15 cellular contexts compared by ENCODE assay signal in genomic region chr1:111944121-111944785, GRCh38. TPM values are rescaled to one million over a fixed set of nuclear protein-coding genes. Genes with fewer than 3 reads are reported as not detected.
DNase-seq lines count a peak whose midpoint lies in the region; ATAC-seq and TF ChIP-seq lines count a peak whose summit lies in the region.
"Had no signal": no experiment of that assay in that cellular context is flagged by ENCODE, and none has a peak within 500 bp of the region (broad histone marks: within the 10 kb centered on the region; RNA-seq: fewer than 3 reads in every experiment).

No MANE protein-coding gene starts in this region.

- H3K27ac ChIP-seq in HEK293 (ENCODE audit: extremely low read depth, low read depth, low read length) = no peak overlapping the region
- no peak overlapping the region for H3K27ac ChIP-seq in neuronal stem cell (replicated peaks; ENCODE audit: low read length)
- H3K27ac ChIP-seq: SJSA1 had no signal

- H3K4me1 ChIP-seq in HEK293 (ENCODE audit: control insufficient read depth, insufficient read depth, low read length) = no peaks in the 10 kb centered on the region
- H3K4me1 ChIP-seq in neuronal stem cell (ENCODE audit: control insufficient read depth in 2 of 2, insufficient read depth in 1 of 2, low read depth in 1 of 2, low read length in 2 of 2) = peaks cover 0 to 12% of the 10 kb centered on the region in 2 donors
- H3K4me1 ChIP-seq: SJSA1 had no signal

- peak overlapping the region; percentile 36 for H3K18ac ChIP-seq in neuronal stem cell (ENCODE audit: low read length)

- no peak overlapping the region for H3K4me3 ChIP-seq in HEK293 (ENCODE audit: low read depth, low read length)
- H3K4me3 ChIP-seq in neuronal stem cell (ENCODE audit: low read length in 2 of 2) = no peak overlapping the region
- H3K4me3 ChIP-seq: SJSA1 had no signal

- H3K4ac ChIP-seq in neuronal stem cell (ENCODE audit: low read length) = no peak overlapping the region

- no peak overlapping the region for H4K91ac ChIP-seq in neuronal stem cell (ENCODE audit: low read depth, low read length, poor library complexity)

- TF ChIP-seq CTCF in HEK293 (tag by site-specific recombination; IDR thresholded peaks at IDR 0.05) = no peak

- peak; percentile 80 to 89 for DNase-seq in NCI-H446 (lab: John Stamatoyannopoulos, UW)
- DNase-seq in Right ventricle myocardium superior = peak; percentile 59
- no peak for DNase-seq in neuronal stem cell (ENCODE audit: low spot score)
- DNase-seq in foreskin melanocyte = no peak
- DNase-seq: CD4-positive, alpha-beta T cell; NCI-H1436; NCI-H2107; NCI-H510A; SW 1271 had no signal

- no peak overlapping the region for H3K4me2 ChIP-seq in neuronal stem cell (ENCODE audit: insufficient read depth, low read length, poor library complexity, severe bottlenecking)

- H2BK5ac ChIP-seq in neuronal stem cell (ENCODE audit: low read length) = no peak overlapping the region

- H2BK12ac ChIP-seq in neuronal stem cell (ENCODE audit: low read length) = no peak overlapping the region

- no peak overlapping the region for H2BK120ac ChIP-seq in neuronal stem cell (ENCODE audit: low read depth, low read length)

- intact Hi-C loops in Right ventricle myocardium superior (cut with DNase I) = no loop called here

- H3K9ac ChIP-seq in neuronal stem cell (ENCODE audit: low read depth, low read length, poor library complexity) = no peak overlapping the region

- H2AFZ ChIP-seq in neuronal stem cell (ENCODE audit: low read length) = no peak overlapping the region

- H4K8ac ChIP-seq in neuronal stem cell (ENCODE audit: low read depth, low read length) = no peak overlapping the region

- no peak for TF ChIP-seq POLR2A in GM18505 (IDR thresholded peaks at IDR 0.05; ENCODE audit: borderline replicate concordance, extremely low read depth, insufficient read depth, insufficient read length)

- CTCF ChIA-PET in HEK293 (lab: Yijun Ruan, JAX) = no interaction called here

- no peak overlapping the region for H2BK15ac ChIP-seq in neuronal stem cell (ENCODE audit: low read length)

- H3K9me3 ChIP-seq in HEK293 (ENCODE audit: control insufficient read depth, insufficient read depth, low read depth, low read length) (no peaks in the 10 kb centered on the region), neuronal stem cell (replicated peaks in 1 of 2; ENCODE audit: control insufficient read depth in 2 of 2, insufficient read depth in 1 of 2, low read depth in 1 of 2, low read length in 2 of 2) (no peaks in the 10 kb centered on the region)
- H3K9me3 ChIP-seq: SJSA1 had no signal

- WGBS in neuronal stem cell (ENCODE audit: extremely low coverage in 2 of 2, insufficient read length in 2 of 2, insufficient replicate concordance in 1 of 2), 2 donors = no CpG with 5 or more reads among the region's 11 CpGs

- ATAC-seq in Right ventricle myocardium superior (ENCODE audit: poor library complexity) = peak; percentile 67
- no peak for ATAC-seq in HG03571 (IDR thresholded peaks at IDR 0.05; ENCODE audit: unreplicated experiment)
- ATAC-seq in GM18505 (IDR thresholded peaks at IDR 0.05; ENCODE audit: unreplicated experiment) = no peak
- ATAC-seq: HCT116 had no signal

- no peak overlapping the region for H3K23ac ChIP-seq in neuronal stem cell (ENCODE audit: low read depth, low read length, poor library complexity)

- POLR2A ChIA-PET in HEK293 (lab: Yijun Ruan, JAX) = no interaction called here

- no peaks in the 10 kb centered on the region for H3K36me3 ChIP-seq in HEK293 (ENCODE audit: control insufficient read depth in 2 of 2, insufficient read depth in 1 of 2, low read length in 2 of 2)
- H3K36me3 ChIP-seq in neuronal stem cell (replicated peaks in 1 of 2; ENCODE audit: control insufficient read depth in 2 of 2, insufficient read depth in 2 of 2, low read length in 2 of 2) = no peaks in the 10 kb centered on the region
- H3K36me3 ChIP-seq: SJSA1 had no signal

- H3K79me1 ChIP-seq in neuronal stem cell (ENCODE audit: low read depth, low read length) = no peaks in the 10 kb centered on the region

- no peak overlapping the region for H2AK5ac ChIP-seq in neuronal stem cell (ENCODE audit: low read depth, low read length)

- H3K27me3 ChIP-seq in neuronal stem cell (ENCODE audit: control insufficient read depth in 3 of 3, insufficient read depth in 3 of 3, low read depth in 1 of 3, low read length in 3 of 3) = peaks cover 0 to 5% (median 0%) of the 10 kb centered on the region in 3 experiments

- H3K14ac ChIP-seq in neuronal stem cell (ENCODE audit: low read length) = no peak overlapping the region

TF ChIP-seq in HEK293, 187 proteins besides CTCF, POLR2A, EP300 and RAD21:
- TF ChIP-seq ZIC2 (tag by site-specific recombination; IDR thresholded peaks at IDR 0.05) (peak; percentile 86), ZNF311 (tag by site-specific recombination; IDR thresholded peaks at IDR 0.05; ENCODE audit: borderline replicate concordance) (no peak)
- TF ChIP-seq, protein P1, sequence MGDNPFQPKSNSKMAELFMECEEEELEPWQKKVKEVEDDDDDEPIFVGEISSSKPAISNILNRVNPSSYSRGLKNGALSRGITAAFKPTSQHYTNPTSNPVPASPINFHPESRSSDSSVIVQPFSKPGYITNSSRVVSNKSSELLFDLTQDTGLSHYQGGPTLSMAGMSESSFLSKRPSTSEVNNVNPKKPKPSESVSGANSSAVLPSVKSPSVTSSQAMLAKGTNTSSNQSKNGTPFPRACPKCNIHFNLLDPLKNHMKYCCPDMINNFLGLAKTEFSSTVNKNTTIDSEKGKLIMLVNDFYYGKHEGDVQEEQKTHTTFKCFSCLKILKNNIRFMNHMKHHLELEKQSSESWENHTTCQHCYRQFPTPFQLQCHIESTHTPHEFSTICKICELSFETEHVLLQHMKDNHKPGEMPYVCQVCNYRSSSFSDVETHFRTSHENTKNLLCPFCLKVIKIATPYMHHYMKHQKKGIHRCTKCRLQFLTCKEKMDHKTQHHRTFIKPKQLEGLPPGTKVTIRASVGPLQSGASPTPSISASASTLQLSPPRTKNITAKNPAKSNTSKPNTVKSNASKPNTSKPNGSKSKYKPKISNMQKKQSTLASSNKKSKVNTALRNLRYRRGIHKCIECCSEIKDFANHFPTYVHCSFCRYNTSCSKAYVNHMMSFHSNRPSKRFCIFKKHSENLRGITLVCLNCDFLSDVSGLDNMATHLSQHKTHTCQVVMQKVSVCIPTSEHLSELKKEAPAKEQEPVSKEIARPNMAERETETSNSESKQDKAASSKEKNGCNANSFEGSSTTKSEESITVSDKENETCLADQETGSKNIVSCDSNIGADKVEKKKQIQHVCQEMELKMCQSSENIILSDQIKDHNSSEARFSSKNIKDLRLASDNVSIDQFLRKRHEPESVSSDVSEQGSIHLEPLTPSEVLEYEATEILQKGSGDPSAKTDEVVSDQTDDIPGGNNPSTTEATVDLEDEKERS (tag by site-specific recombination; IDR thresholded peaks at IDR 0.05) = no peak

RNA-seq across cellular contexts. Expression of gene KCND3, which starts 45.2 kb away (rescaled TPM):
- total RNA-seq in Right ventricle myocardium superior = 19.7 TPM
- polyA plus RNA-seq in neuronal stem cell (2013, experiment 1 of 2) = 0.17 TPM
- polyA plus RNA-seq in neuronal stem cell (2013, experiment 2 of 2) = 0.14 TPM
- total RNA-seq: B cell, SJSA1 had no signal

Comparison
In these comparisons a context has a peak if more than half of its experiments do, and no peak if none do; other contexts are left out.
1. DNase-seq: peak in NCI-H446 (2 of 2) and Right ventricle myocardium superior (single experiment); none in neuronal stem cell (single experiment) and foreskin melanocyte (single experiment).